In genomic region chr2:135850811-135851668, GRCh38 we compare ENCODE assay signal across 1 cellular context.
TF ChIP-seq lines count a peak whose summit lies in the region.

No MANE protein-coding gene starts in this region.

TF ChIP-seq in GM23338, 12 proteins besides CTCF, POLR2A, EP300 and RAD21 (continued from another document):
- TF ChIP-seq REST (IDR thresholded peaks at IDR 0.05; ENCODE audit: unreplicated experiment) (no peak), NANOG (IDR thresholded peaks at IDR 0.05; ENCODE audit: borderline replicate concordance) (no peak)
TF ChIP-seq in GM23338: peak in this region for 0.
